In genomic region chr9:98010450-98010849, GRCh38 we compare ENCODE assay signal across 9 cellular contexts.
A peak's percentile ranks its signal among the peaks of the same experiment; 100 is the strongest.
DNase-seq lines count a peak whose midpoint lies in the region; ATAC-seq and TF ChIP-seq lines count a peak whose summit lies in the region.
"Had no signal": no experiment of that assay in that cellular context is flagged by ENCODE, and none has a peak within 500 bp of the region (broad histone marks: within the 10 kb centered on the region; RNA-seq: fewer than 3 reads in every experiment).

No MANE protein-coding gene starts in this region.

- no peaks in the 10 kb centered on the region for H3K27me3 ChIP-seq in parathyroid adenoma (ENCODE audit: control insufficient read depth, insufficient read depth, low read length)
- H3K27me3 ChIP-seq: upper lobe of left lung had no signal

- peak overlapping the region; percentile 19 for H3K27ac ChIP-seq in parathyroid adenoma

- no peak overlapping the region for H2AFZ ChIP-seq in parathyroid adenoma

- no peak overlapping the region for H3K9ac ChIP-seq in parathyroid adenoma

- H3K79me2 ChIP-seq in parathyroid adenoma: no peaks in the 10 kb centered on the region

- H3K4me1 ChIP-seq in parathyroid adenoma: no peaks in the 10 kb centered on the region

- no peak overlapping the region for H3K4me2 ChIP-seq in parathyroid adenoma (ENCODE audit: low read length)

- TF ChIP-seq CTCF in GM13977 (IDR thresholded peaks at IDR 0.05; ENCODE audit: extremely low read depth, insufficient read depth, missing control alignments) (no peak), GM20000 (IDR thresholded peaks at IDR 0.05; ENCODE audit: extremely low read depth, missing control alignments) (no peak), choroid plexus epithelial cell (conservative IDR thresholded peaks at IDR 0.05; ENCODE audit: low read depth, low read length) (no peak), parathyroid adenoma (IDR thresholded peaks at IDR 0.05) (no peak)

- no peak overlapping the region for H3K4me3 ChIP-seq in choroid plexus epithelial cell (ENCODE audit: low read depth, low read length)
- no peak overlapping the region for H3K4me3 ChIP-seq in parathyroid adenoma (ENCODE audit: low read depth, low read length)
- H3K4me3 ChIP-seq: upper lobe of left lung had no signal

- DNase-seq in GM13977 (ENCODE audit: low spot score): peak; percentile 33
- DNase-seq in GM20000 (ENCODE audit: low spot score): peak; percentile 41
- DNase-seq in choroid plexus epithelial cell (ENCODE audit: low read depth): peak; percentile 88
- no peak for DNase-seq in NCI-H128 (lab: John Stamatoyannopoulos, UW; ENCODE audit: unreplicated experiment)
- no peak for DNase-seq in NCI-H187 treated with DMSO at 0.1 percent for 48 hours (lab: John Stamatoyannopoulos, UW)
- DNase-seq: upper lobe of left lung had no signal

- H3K36me3 ChIP-seq in parathyroid adenoma (ENCODE audit: control insufficient read depth, insufficient read depth, low read length): no peaks in the 10 kb centered on the region

- no peaks in the 10 kb centered on the region for H3K9me3 ChIP-seq in parathyroid adenoma (ENCODE audit: control insufficient read depth, low read length)
- H3K9me3 ChIP-seq: upper lobe of left lung had no signal

- in situ Hi-C loops in GM13977 (cut with MboI; ENCODE audit: low pct_unique_long_range_greater_than_20kb, low sequenced_read_pairs, unreplicated experiment): no loop called here

- ATAC-seq in HG03521 (IDR thresholded peaks at IDR 0.05; ENCODE audit: unreplicated experiment) (peak; percentile 86), HG03571 (IDR thresholded peaks at IDR 0.05; ENCODE audit: unreplicated experiment) (no peak)

Comparison
In these comparisons a context has a peak if more than half of its experiments do, and no peak if none do; other contexts are left out.
1. DNase-seq: peak in GM13977 (single experiment), GM20000 (single experiment) and choroid plexus epithelial cell (single experiment); none in NCI-H128 (single experiment) and NCI-H187 treated with DMSO at 0.1 percent for 48 hours (single experiment).